Comparison of ENCODE assay signal across 16 cellular contexts in the genomic region with DNA sequence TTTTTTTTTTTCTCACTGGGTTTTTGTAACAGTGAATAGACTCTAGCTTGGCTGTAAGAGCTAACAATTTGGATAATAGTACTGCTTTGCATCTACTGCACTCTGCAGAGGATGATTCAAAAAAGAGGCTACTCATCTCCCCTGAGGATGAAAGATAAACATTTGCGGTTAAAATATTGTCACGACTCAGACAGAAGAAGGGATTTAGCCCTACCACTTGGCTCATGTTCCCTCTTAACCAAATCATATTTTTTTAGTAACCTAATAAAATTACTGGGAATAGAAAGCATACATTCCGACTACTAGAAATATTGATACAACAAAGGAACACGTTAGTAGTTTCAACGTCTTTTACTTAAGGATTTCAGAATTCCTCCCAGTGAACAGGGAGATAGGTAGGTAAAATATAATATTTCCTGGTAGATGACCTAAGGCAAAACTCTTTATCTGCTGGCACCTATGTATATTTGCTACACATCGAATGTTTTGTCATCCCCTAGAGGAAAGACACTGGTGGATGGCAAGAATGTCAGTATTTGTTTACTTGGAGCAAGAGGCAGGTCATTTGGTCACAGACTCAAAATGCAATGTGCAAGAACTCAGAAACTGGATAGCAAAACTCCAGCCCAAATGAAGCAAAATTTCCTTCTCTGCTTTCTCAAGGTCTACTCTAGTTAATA.
DNase-seq lines count a peak whose midpoint lies in the region; ATAC-seq lines count a peak whose summit lies in the region.
"Had no signal": no experiment of that assay in that cellular context is flagged by ENCODE, and none has a peak within 500 bp of the region (broad histone marks: within the 10 kb centered on the region; RNA-seq: fewer than 3 reads in every experiment).

No MANE protein-coding gene starts in this region.

- DNase-seq in AG08395 (ENCODE audit: low spot score) (peak; percentile 79), HS-5 (ENCODE audit: low read depth) (peak; percentile 87), amniotic epithelial cell (ENCODE audit: low read depth) (peak; percentile 36), hepatic stellate cell (ENCODE audit: low spot score) (peak; percentile 61), CD1c-positive myeloid dendritic cell (ENCODE audit: extremely low spot score) (no peak), SHP77 (lab: John Stamatoyannopoulos, UW) (no peak)
- DNase-seq: activated CD4-positive, alpha-beta T cell treated with anti-CD3 and anti-CD28 coated beads for 4 hours; activated T-cell treated with anti-CD3 and anti-CD28 coated beads, Interleukin-2, amount 50 U/mL, for 72 hours; dorsolateral prefrontal cortex; MM.1S; naive thymus-derived CD4-positive, alpha-beta T cell; NCI-H345; stimulated activated CD4-positive, alpha-beta T cell treated with anti-CD3 and anti-CD28 coated beads, Interleukin-4, amount 100 ng/mL, for 1 hour; upper lobe of right lung had no signal

- no peak for ATAC-seq in GM18858 (IDR thresholded peaks at IDR 0.05; ENCODE audit: unreplicated experiment)
- ATAC-seq in GM19324 (IDR thresholded peaks at IDR 0.05; ENCODE audit: low FRiP score, unreplicated experiment) = no peak
- ATAC-seq: activated T-cell treated with anti-CD3 and anti-CD28 coated beads, Interleukin-2, amount 50 U/mL, for 72 hours; naive thymus-derived CD4-positive, alpha-beta T cell; upper lobe of right lung had no signal

Comparison
In these comparisons a context has a peak if more than half of its experiments do, and no peak if none do; other contexts are left out.
1. DNase-seq: peak in AG08395 (single experiment), HS-5 (single experiment), amniotic epithelial cell (single experiment) and hepatic stellate cell (single experiment); none in CD1c-positive myeloid dendritic cell (single experiment) and SHP77 (0 of 2).